In the genomic region with DNA sequence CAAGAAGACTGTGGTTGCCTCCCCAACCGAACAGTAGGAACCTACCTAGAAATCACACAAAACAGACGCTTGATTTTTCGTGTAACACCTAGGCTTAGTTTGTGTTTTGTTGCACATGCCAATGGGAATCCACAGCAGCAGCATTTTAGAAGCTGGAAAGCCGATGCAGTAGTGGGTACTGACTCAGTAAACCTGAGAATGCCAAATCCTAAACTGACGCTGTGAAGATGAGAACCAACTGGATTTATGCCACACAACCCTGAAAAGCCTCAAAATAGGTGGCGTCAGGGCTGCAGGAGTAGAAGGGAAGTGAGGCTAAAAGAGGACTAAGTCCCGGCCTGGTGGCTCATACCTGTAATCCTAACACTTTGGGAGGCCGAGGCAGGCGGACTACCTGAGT, we compare ENCODE assay signal across 29 cellular contexts.
"Had no signal": no experiment of that assay in that cellular context is flagged by ENCODE, and none has a peak within 500 bp of the region (broad histone marks: within the 10 kb centered on the region; RNA-seq: fewer than 3 reads in every experiment).

No MANE protein-coding gene starts in this region.

- H3K9me3 Mint-ChIP-seq: dendritic cell treated with granulocyte-macrophage colony-stimulating factor and Interleukin-4, amounts not matched to agents 40 ng/mL and 50 ng/mL, for 4 days; endodermal cell; nephron progenitor cell had no signal

- H3K27me3 Mint-ChIP-seq: dendritic cell treated with granulocyte-macrophage colony-stimulating factor and Interleukin-4, amounts not matched to agents 40 ng/mL and 50 ng/mL, for 4 days had no signal

- ATAC-seq: esophagus mucosa; foreskin keratinocyte; gastroesophageal sphincter; heart left ventricle; left lobe of liver; naive thymus-derived CD4-positive, alpha-beta T cell; sciatic nerve had no signal

- H3K4me2 ChIP-seq: hepatocyte, smooth muscle cell had no signal

- H3K36me3 ChIP-seq: gastroesophageal sphincter, heart left ventricle, prostate gland, right atrium auricular region, stomach, thyroid gland, vagina had no signal

- H3K79me2 ChIP-seq: hepatocyte had no signal

- H3K27ac ChIP-seq: epithelial cell of prostate, foreskin keratinocyte, gastroesophageal sphincter, hepatocyte, prostate gland, stomach, thyroid gland, vagina had no signal

- H3K9me3 ChIP-seq: gastroesophageal sphincter, prostate gland, right atrium auricular region, stomach, thyroid gland, vagina had no signal

- H3K27ac Mint-ChIP-seq: dendritic cell treated with granulocyte-macrophage colony-stimulating factor and Interleukin-4, amounts not matched to agents 40 ng/mL and 50 ng/mL, for 4 days; endodermal cell; nephron progenitor cell had no signal

- H3K27me3 ChIP-seq: foreskin keratinocyte, gastroesophageal sphincter, heart left ventricle, hepatocyte, right atrium auricular region, stomach, thyroid gland, vagina had no signal

- H3K4me1 ChIP-seq: foreskin keratinocyte, prostate gland, right atrium auricular region, thyroid gland had no signal

- DNase-seq: effector CD8-positive, alpha-beta T cell; endodermal cell; foreskin keratinocyte; heart left ventricle; kidney; mesendoderm; midbrain; naive thymus-derived CD4-positive, alpha-beta T cell; nephron progenitor cell; occipital lobe; stimulated activated CD4-positive, alpha-beta T cell treated with anti-CD3 and anti-CD28 coated beads, Interleukin-12 subunit alpha, Interleukin-12 subunit beta, amount 100 ng/mL, for 4 hours; stimulated activated CD4-positive, alpha-beta T cell treated with anti-CD3 and anti-CD28 coated beads, Interleukin-1b, Interleukin-23, amount 100 ng/mL, for 48 hours; stimulated activated CD4-positive, alpha-beta T cell treated with anti-CD3 and anti-CD28 coated beads, Interleukin-4, amount 100 ng/mL, for 1 hour; stimulated activated CD8-positive, alpha-beta memory T cell treated with anti-CD3 and anti-CD28 coated beads, Interleukin-4, amount 100 ng/mL, for 48 hours; stimulated activated naive CD4-positive, alpha-beta T cell; stomach; thyroid gland; trophoblast cell had no signal

- H2AFZ ChIP-seq: hepatocyte had no signal

- H3K4me3 ChIP-seq: gastroesophageal sphincter, heart left ventricle, hepatocyte, prostate gland, right atrium auricular region, smooth muscle cell, stomach, thyroid gland, vagina had no signal

- H3K4me3 Mint-ChIP-seq: dendritic cell treated with granulocyte-macrophage colony-stimulating factor and Interleukin-4, amounts not matched to agents 40 ng/mL and 50 ng/mL, for 4 days; endodermal cell; naive thymus-derived CD4-positive, alpha-beta T cell; nephron progenitor cell had no signal

- H3K36me3 Mint-ChIP-seq: naive thymus-derived CD4-positive, alpha-beta T cell had no signal
